8 cellular contexts compared by ENCODE assay signal in the genomic region with DNA sequence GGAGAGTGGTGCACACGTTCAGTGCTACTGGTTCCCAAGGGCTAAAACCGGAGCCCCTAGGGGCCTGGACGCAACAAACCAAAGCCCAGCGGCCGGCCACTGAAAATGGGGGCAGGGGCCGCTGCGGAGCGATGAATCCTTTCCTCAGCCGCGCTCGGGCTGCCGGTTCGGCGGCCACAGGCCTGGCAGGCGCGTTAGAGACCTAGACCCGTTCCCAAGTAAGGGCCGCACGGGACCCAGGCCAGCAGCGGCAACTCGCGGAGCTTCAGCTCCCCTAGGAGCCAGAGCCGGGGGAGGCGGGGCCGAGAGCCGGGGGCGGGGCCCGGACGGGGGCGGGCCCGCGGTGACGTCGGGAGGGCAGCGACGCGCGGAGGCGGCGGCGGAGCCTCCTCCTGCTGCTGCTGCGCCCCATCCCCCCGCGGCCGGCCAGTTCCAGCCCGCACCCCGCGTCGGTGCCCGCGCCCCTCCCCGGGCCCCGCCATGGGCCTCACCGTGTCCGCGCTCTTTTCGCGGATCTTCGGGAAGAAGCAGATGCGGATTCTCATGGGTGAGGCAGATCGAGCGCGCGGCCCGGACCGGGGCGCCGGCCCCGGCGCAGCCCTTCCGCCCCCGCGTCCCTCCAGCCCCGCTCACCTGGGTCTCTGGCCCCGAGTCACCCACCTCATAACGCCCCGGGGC. TPM values are rescaled to one million over a fixed set of nuclear protein-coding genes. Genes with fewer than 3 reads are reported as not detected.
DNase-seq lines count a peak whose midpoint lies in the region; ATAC-seq and TF ChIP-seq lines count a peak whose summit lies in the region.

TSS of gene ARF5 (plus strand) at position 393 of the 678 bp plus-strand sequence. CDS start at position 481, 88 bp downstream.

- H3K27ac ChIP-seq in colonic mucosa = peak within 1 kb of the TSS; percentile 71

- no peaks in the 10 kb centered on the region for H3K9me3 ChIP-seq in colonic mucosa

- TF ChIP-seq CTCF in colonic mucosa (IDR thresholded peaks at IDR 0.05) = no peak

- peak within 1 kb of the TSS; percentile 83 to 94 for H3K9ac ChIP-seq in colonic mucosa (ENCODE audit: low read depth in 2 of 2, low read length in 2 of 2)

- intact Hi-C loops in colonic mucosa (cut with DNase I) (no loop called here), left colon (cut with DNase I, micrococcal nuclease) (no loop called here)

- H3K4me3 ChIP-seq in colonic mucosa = peak within 1 kb of the TSS; percentile 80

- DNase-seq in AG20443 (ENCODE audit: low spot score) (peak; percentile 98), NCI-H510A (lab: John Stamatoyannopoulos, UW) (peak; percentile 57), colonic mucosa (peak; percentile 91), left colon (peak; percentile 87 to 90)
- peak; percentile 90 for DNase-seq in activated CD4-positive, alpha-beta T cell treated with anti-CD3 and anti-CD28 coated beads for 48 hours
- DNase-seq in stimulated activated CD4-positive, alpha-beta T cell treated with anti-CD3 and anti-CD28 coated beads, Interleukin-1b, Interleukin-23, amount 100 ng/mL, for 48 hours = peak; percentile 86

- ATAC-seq in GM19035 (IDR thresholded peaks at IDR 0.05; ENCODE audit: unreplicated experiment) = peak; percentile 65
- ATAC-seq in HG03342 (IDR thresholded peaks at IDR 0.05; ENCODE audit: unreplicated experiment) = peak; percentile 71
- ATAC-seq in left colon = peak; percentile 85

- no peaks in the 10 kb centered on the region for H3K27me3 ChIP-seq in colonic mucosa

- peaks cover 9% of the 10 kb centered on the region for H3K36me3 ChIP-seq in colonic mucosa

- peaks cover 22% of the 10 kb centered on the region for H3K4me1 ChIP-seq in colonic mucosa

RNA-seq across cellular contexts. Expression of gene ARF5, which starts in this region (rescaled TPM):
- 100 to 1,000 TPM; 150 to 178 TPM for total RNA-seq in colonic mucosa
- total RNA-seq in left colon = 100 to 1,000 TPM; 164 to 172 TPM

Comparison
In these comparisons a context has a peak if more than half of its experiments do, and no peak if none do; other contexts are left out.
1. Peak in every context shown above with its lines: DNase-seq, ATAC-seq, H3K4me3 ChIP-seq and H3K27ac ChIP-seq.